Comparison of ENCODE assay signal across 12 cellular contexts in genomic region chr9:112831281-112831851, GRCh38. TPM values are rescaled to one million over a fixed set of nuclear protein-coding genes. Genes with fewer than 3 reads are reported as not detected.
DNase-seq lines count a peak whose midpoint lies in the region; ATAC-seq and TF ChIP-seq lines count a peak whose summit lies in the region.
"Had no signal": no experiment of that assay in that cellular context is flagged by ENCODE, and none has a peak within 500 bp of the region (broad histone marks: within the 10 kb centered on the region; RNA-seq: fewer than 3 reads in every experiment).

No MANE protein-coding gene starts in this region.

- DNase-seq in Ammon's horn (ENCODE audit: low spot score) (peak; percentile 30), NCI-H2029 (lab: John Stamatoyannopoulos, UW) (peak; percentile 90), colonic mucosa (peak; percentile 85), mucosa of descending colon (peak; percentile 77 to 81 (median 80)), GM13977 (ENCODE audit: low spot score) (no peak), WTC11 (ENCODE audit: low spot score) (no peak), NCI-H128 (lab: John Stamatoyannopoulos, UW; ENCODE audit: unreplicated experiment) (no peak)
- DNase-seq: activated naive CD4-positive, alpha-beta T cell treated with anti-CD3 and anti-CD28 coated beads, Interleukin-2, amount 50 U/mL, for 16 hours had no signal

- H3K36me3 Mint-ChIP-seq in WTC11: peaks cover 9% of the 10 kb centered on the region; the same call in 1 of the 2 replicates

- H3K27me3 ChIP-seq in colonic mucosa: no peaks in the 10 kb centered on the region
- H3K27me3 ChIP-seq: BLaER1 treated with 17β-estradiol and CSF1 and Interleukin-3, amounts not matched to agents 10 nM and 100 nM had no signal

- peak overlapping the region in 1 of 2 donors; percentile 66 for H3K9ac ChIP-seq in colonic mucosa (ENCODE audit: low read depth in 2 of 2, low read length in 2 of 2)
- H3K9ac ChIP-seq: BLaER1 treated with 17β-estradiol and CSF1 and Interleukin-3, amounts not matched to agents 10 nM and 100 nM; KMS-11; parathyroid adenoma had no signal

- peak overlapping the region; percentile 87 for H3K27ac ChIP-seq in colonic mucosa
- H3K27ac ChIP-seq: BLaER1 treated with 17β-estradiol and CSF1 and Interleukin-3, amounts not matched to agents 10 nM and 100 nM; KMS-11; parathyroid adenoma had no signal

- no peak overlapping the region for H3K4me3 Mint-ChIP-seq in WTC11

- H3K4me3 ChIP-seq in colonic mucosa: no peak overlapping the region
- H3K4me3 ChIP-seq in mucosa of descending colon: no peak overlapping the region
- H3K4me3 ChIP-seq: BLaER1 treated with 17β-estradiol and CSF1 and Interleukin-3, amounts not matched to agents 10 nM and 100 nM had no signal

- H3K4me1 ChIP-seq in colonic mucosa: peaks cover 3% of the 10 kb centered on the region
- H3K4me1 ChIP-seq in mucosa of descending colon (ENCODE audit: low read depth): peaks cover 36% of the 10 kb centered on the region
- H3K4me1 ChIP-seq: parathyroid adenoma had no signal

- H3K36me3 ChIP-seq in colonic mucosa: no peaks in the 10 kb centered on the region
- no peaks in the 10 kb centered on the region for H3K36me3 ChIP-seq in mucosa of descending colon (ENCODE audit: low read depth)

- no peaks in the 10 kb centered on the region for H3K27me3 Mint-ChIP-seq in WTC11 (ENCODE audit: low read depth)

- peaks cover 5% of the 10 kb centered on the region for H3K4me1 Mint-ChIP-seq in WTC11

- ATAC-seq in mucosa of descending colon (peak; percentile 91), WTC11 (no peak), HG02623 (IDR thresholded peaks at IDR 0.05; ENCODE audit: unreplicated experiment) (no peak)

- H3K27ac Mint-ChIP-seq in WTC11: no peak overlapping the region; the same call in 1 of the 2 replicates

- POLR2A ChIA-PET in WTC11 (lab: Charles Lee): no interaction called here

- no peak for TF ChIP-seq CTCF in colonic mucosa (IDR thresholded peaks at IDR 0.05)
- no peak for TF ChIP-seq CTCF in mucosa of descending colon (IDR thresholded peaks at IDR 0.05)
- TF ChIP-seq CTCF in GM13977 (IDR thresholded peaks at IDR 0.05; ENCODE audit: extremely low read depth, insufficient read depth, missing control alignments): no peak
- TF ChIP-seq CTCF in WTC11 (IDR thresholded peaks at IDR 0.05): no peak

- intact Hi-C loops in colonic mucosa (cut with DNase I): no loop called here
- intact Hi-C loops in mucosa of descending colon (cut with DNase I, micrococcal nuclease): no loop called here

- CTCF ChIA-PET in WTC11 (lab: Charles Lee): interaction anchor here (1.6 to 2.1 kb wide), 3 partner anchors 11 to 56 kb away, joined by 4 to 7 read pairs (median 7); no protein-coding TSS in a partner anchor

- in situ Hi-C loops in GM13977 (cut with MboI; ENCODE audit: low pct_unique_long_range_greater_than_20kb, low sequenced_read_pairs, unreplicated experiment): no loop called here

- H3K9me3 Mint-ChIP-seq in WTC11: no peaks in the 10 kb centered on the region

- no peaks in the 10 kb centered on the region for H3K9me3 ChIP-seq in colonic mucosa
- H3K9me3 ChIP-seq in mucosa of descending colon: no peaks in the 10 kb centered on the region
- H3K9me3 ChIP-seq: BLaER1 treated with 17β-estradiol and CSF1 and Interleukin-3, amounts not matched to agents 10 nM and 100 nM had no signal

TF ChIP-seq in WTC11, 78 proteins besides CTCF, POLR2A, EP300 and RAD21:
- TF ChIP-seq, protein P1, sequence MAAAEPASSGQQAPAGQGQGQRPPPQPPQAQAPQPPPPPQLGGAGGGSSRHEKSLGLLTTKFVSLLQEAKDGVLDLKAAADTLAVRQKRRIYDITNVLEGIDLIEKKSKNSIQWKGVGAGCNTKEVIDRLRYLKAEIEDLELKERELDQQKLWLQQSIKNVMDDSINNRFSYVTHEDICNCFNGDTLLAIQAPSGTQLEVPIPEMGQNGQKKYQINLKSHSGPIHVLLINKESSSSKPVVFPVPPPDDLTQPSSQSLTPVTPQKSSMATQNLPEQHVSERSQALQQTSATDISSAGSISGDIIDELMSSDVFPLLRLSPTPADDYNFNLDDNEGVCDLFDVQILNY (CRISPR knock-in tag; IDR thresholded peaks at IDR 0.05): no peak
- TF ChIP-seq SP1 (CRISPR knock-in tag; conservative IDR thresholded peaks at IDR 0.05): no peak
- no peak for TF ChIP-seq ZNF281 (CRISPR knock-in tag; IDR thresholded peaks at IDR 0.05)
TF ChIP-seq in WTC11: peak in this region for 0.

RNA-seq across cellular contexts. Expression of gene SLC46A2, which starts 59.3 kb away (rescaled TPM):
- total RNA-seq in colonic mucosa (not detected), mucosa of descending colon (under 1 TPM in 1 of 3 donors, not detected in 2; 0.16 TPM), WTC11 (2021) (0.07 TPM in 1 of 3 replicates, not detected in the others)

Comparison
In these comparisons a context has a peak if more than half of its experiments do, and no peak if none do; other contexts are left out.
1. DNase-seq: peak in Ammon's horn (single experiment), NCI-H2029 (single experiment), colonic mucosa (single experiment) and mucosa of descending colon (3 of 3); none in GM13977 (single experiment), WTC11 (single experiment) and NCI-H128 (single experiment).